ENCODE assay signal across 15 cellular contexts in genomic region chr6:155377061-155377460, GRCh38.
DNase-seq lines count a peak whose midpoint lies in the region; ATAC-seq, FAIRE-seq and TF ChIP-seq lines count a peak whose summit lies in the region.
"Had no signal": no experiment of that assay in that cellular context is flagged by ENCODE, and none has a peak within 500 bp of the region (broad histone marks: within the 10 kb centered on the region; RNA-seq: fewer than 3 reads in every experiment).

No MANE protein-coding gene starts in this region.

- peak; percentile 72 for FAIRE-seq in RCC 7860 (lab: Jason Lieb, UNC)

- ATAC-seq in HG03095 (IDR thresholded peaks at IDR 0.05; ENCODE audit: unreplicated experiment): no peak
- ATAC-seq: right lobe of liver; stimulated activated naive B cell treated with anti-CD40 and anti-IgM and Interleukin-4, amounts not matched to agents 10 μg/mL and 1 μg/mL and 100 μg/mL, for 72 hours had no signal

- DNase-seq in EL: peak; percentile 87
- peak; percentile 82 for DNase-seq in RCC 7860 (ENCODE audit: low spot score)
- peak; percentile 66 for DNase-seq in epithelial cell of esophagus (ENCODE audit: low read depth)
- DNase-seq in renal cortical epithelial cell (ENCODE audit: low read depth): peak; percentile 60
- no peak for DNase-seq in iPS-NIHi11 (ENCODE audit: low spot score)
- no peak for DNase-seq in activated T-cell treated with anti-CD3 and anti-CD28 coated beads, Interleukin-2, amount 50 U/mL, for 1 hour
- no peak for DNase-seq in NCI-H2081 (lab: John Stamatoyannopoulos, UW)
- DNase-seq: activated gamma-delta T cell treated with Interleukin-2 at 50 U/mL for 16 hours; central memory CD4-positive, alpha-beta T cell; NCI-H187 treated with DMSO at 0.1 percent for 48 hours; right lobe of liver; SIG-M5; stimulated activated naive B cell treated with anti-CD40 and anti-IgM and Interleukin-4, amounts not matched to agents 10 μg/mL and 1 μg/mL and 100 μg/mL, for 72 hours; upper lobe of left lung had no signal

- no peak overlapping the region for H3K4me3 ChIP-seq in epithelial cell of esophagus (ENCODE audit: low read length)
- H3K4me3 ChIP-seq: right lobe of liver, upper lobe of left lung had no signal

- no peak for TF ChIP-seq CTCF in epithelial cell of esophagus (IDR thresholded peaks at IDR 0.05; ENCODE audit: insufficient read depth, low read depth, low read length, missing control alignments)

Comparison
In these comparisons a context has a peak if more than half of its experiments do, and no peak if none do; other contexts are left out.
1. DNase-seq: peak in EL (single experiment), RCC 7860 (single experiment), epithelial cell of esophagus (single experiment) and renal cortical epithelial cell (single experiment); none in iPS-NIHi11 (single experiment), activated T-cell treated with anti-CD3 and anti-CD28 coated beads, Interleukin-2, amount 50 U/mL, for 1 hour (single experiment) and NCI-H2081 (0 of 2).